ENCODE assay signal across 11 cellular contexts in genomic region chr4:24736066-24736465, GRCh38. TPM values are rescaled to one million over a fixed set of nuclear protein-coding genes. Genes with fewer than 3 reads are reported as not detected.
DNase-seq lines count a peak whose midpoint lies in the region; ATAC-seq, FAIRE-seq and TF ChIP-seq lines count a peak whose summit lies in the region.
"Had no signal": no experiment of that assay in that cellular context is flagged by ENCODE, and none has a peak within 500 bp of the region (broad histone marks: within the 10 kb centered on the region; RNA-seq: fewer than 3 reads in every experiment).

No MANE protein-coding gene starts in this region.

- no peak overlapping the region for H3K18ac ChIP-seq in H9 (ENCODE audit: insufficient read length, low read depth, low read length)

- no peaks in the 10 kb centered on the region for H3K79me2 ChIP-seq in H9 (ENCODE audit: insufficient read depth, low read length)

- H3K23ac ChIP-seq in H9 (ENCODE audit: insufficient read length, low read depth, low read length): no peak overlapping the region

- no peak overlapping the region for H2BK120ac ChIP-seq in H9 (ENCODE audit: low read depth, low read length, poor library complexity, severe bottlenecking)

- H3K36me3 Mint-ChIP-seq in H9 (ENCODE audit: insufficient read depth in 1 of 3, low read depth in 3 of 3): peaks cover 20 to 25% (median 20%) of the 10 kb centered on the region in 3 experiments
- peaks cover 6% of the 10 kb centered on the region for H3K36me3 Mint-ChIP-seq in mesothelial cell of epicardium

- H3K9ac ChIP-seq in H9 (ENCODE audit: extremely low read depth, insufficient read length, low read length) (no peak overlapping the region), adipocyte (ENCODE audit: low read length) (no peak overlapping the region)

- no peak overlapping the region for H2AK5ac ChIP-seq in H9 (ENCODE audit: insufficient read length, low read length)

- H4K8ac ChIP-seq in H9 (replicated peaks; ENCODE audit: insufficient read length, low read depth, low read length): no peak overlapping the region

- H3K36me3 ChIP-seq in adipocyte (ENCODE audit: control insufficient read depth, insufficient read depth, low read length, severe bottlenecking): no peaks in the 10 kb centered on the region
- H3K36me3 ChIP-seq: thoracic aorta had no signal

- no peak for FAIRE-seq in urothelium cell line (lab: Jason Lieb, UNC)

- H3K27me3 Mint-ChIP-seq in H9 (ENCODE audit: low read depth) (peaks cover 5% of the 10 kb centered on the region), mesothelial cell of epicardium (ENCODE audit: low read depth) (no peaks in the 10 kb centered on the region)

- H3K79me1 ChIP-seq in H9 (ENCODE audit: insufficient read depth, low read depth, low read length, poor library complexity, severe bottlenecking): no peaks in the 10 kb centered on the region

- no peak overlapping the region for H3K27ac ChIP-seq in H9 (ENCODE audit: insufficient read length, low read depth, low read length)

- no peak overlapping the region for H3K4ac ChIP-seq in H9 (ENCODE audit: low read depth, low read length)

- H3K23me2 ChIP-seq in H9 (ENCODE audit: insufficient read length, low read depth, low read length, poor library complexity, severe bottlenecking): no peaks in the 10 kb centered on the region

- peaks cover 8% of the 10 kb centered on the region for H3K9me3 ChIP-seq in H9 (ENCODE audit: control insufficient read depth, low read depth, low read length)
- no peaks in the 10 kb centered on the region for H3K9me3 ChIP-seq in adipocyte (ENCODE audit: control insufficient read depth, low read length)
- H3K9me3 ChIP-seq: thoracic aorta had no signal

- no peak overlapping the region for H2BK15ac ChIP-seq in H9 (ENCODE audit: low read depth, low read length)

- WGBS in H9 (ENCODE audit: extremely low coverage, insufficient read length, low lambda C conversion rate): no CpG with 5 or more reads among the region's 5 CpGs

- DNase-seq in AG09319 (ENCODE audit: extremely low read depth, low read depth) (no peak), H9 (peak; percentile 50), adipocyte (ENCODE audit: low read depth) (peak; percentile 12), iPS-NIHi11 (ENCODE audit: low spot score) (peak; percentile 59), mesothelial cell of epicardium (ENCODE audit: low spot score in 2 of 2, unreplicated experiment in 2 of 2) (no peak), urothelium cell line (ENCODE audit: low spot score) (no peak)
- DNase-seq: effector memory CD4-positive, alpha-beta T cell had no signal

- no peak overlapping the region for H4K5ac ChIP-seq in H9 (ENCODE audit: insufficient read length, low read depth, low read length)

- H2BK12ac ChIP-seq in H9 (ENCODE audit: insufficient read length, low read depth, low read length): no peak overlapping the region

- no peak overlapping the region for H3K4me3 ChIP-seq in adipocyte (ENCODE audit: low read length)
- H3K4me3 ChIP-seq: thoracic aorta had no signal

- no peak overlapping the region for H2BK20ac ChIP-seq in H9 (ENCODE audit: low read depth, low read length, poor library complexity, severe bottlenecking)

- peaks cover 0 to 5% of the 10 kb centered on the region in 2 experiments; a peak in 1 of 4 replicates for H3K4me1 Mint-ChIP-seq in H9
- no peaks in the 10 kb centered on the region for H3K4me1 Mint-ChIP-seq in mesothelial cell of epicardium

- H3K27ac Mint-ChIP-seq in H9 (no peak overlapping the region; a peak in 1 of 7 replicates), mesothelial cell of epicardium (no peak overlapping the region)

- no peaks in the 10 kb centered on the region for H3K27me3 ChIP-seq in H9 (ENCODE audit: insufficient read depth, low read length)
- no peaks in the 10 kb centered on the region for H3K27me3 ChIP-seq in adipocyte (replicated peaks; ENCODE audit: control insufficient read depth, insufficient read depth, low read length)

- H3K9me3 Mint-ChIP-seq in H9: peaks cover 25 to 27% of the 10 kb centered on the region in 2 experiments
- H3K9me3 Mint-ChIP-seq in mesothelial cell of epicardium: peaks cover 24% of the 10 kb centered on the region

- H2BK5ac ChIP-seq in H9 (ENCODE audit: insufficient read length, low read length): no peak overlapping the region

- no peaks in the 10 kb centered on the region for H4K20me1 ChIP-seq in H9 (ENCODE audit: control insufficient read depth, insufficient read depth, insufficient read length)

- H4K91ac ChIP-seq in H9 (ENCODE audit: insufficient read length, low read depth, low read length): no peak overlapping the region

- no peak overlapping the region for H3K56ac ChIP-seq in H9 (ENCODE audit: insufficient read length, low read depth, low read length)

- H3K4me3 Mint-ChIP-seq in H9 (no peak overlapping the region), mesothelial cell of epicardium (no peak overlapping the region)

- no peak overlapping the region for H3K14ac ChIP-seq in H9 (ENCODE audit: insufficient read depth, low read length)

- no peak overlapping the region for H3T11ph ChIP-seq in H9 (ENCODE audit: low read length)

- TF ChIP-seq CTCF in AG09319 (IDR thresholded peaks at IDR 0.05; ENCODE audit: low read depth, low read length) (peak; percentile 17), H9 (conservative IDR thresholded peaks at IDR 0.05) (peak; percentile 74), mesothelial cell of epicardium (IDR thresholded peaks at IDR 0.05; ENCODE audit: unreplicated experiment) (no peak)

- H3K4me2 ChIP-seq in H9 (ENCODE audit: insufficient read depth, insufficient read length, low read length): no peak overlapping the region

- H2AFZ ChIP-seq in H9 (ENCODE audit: low read length): no peak overlapping the region

- no peak for ATAC-seq in GM21515 (IDR thresholded peaks at IDR 0.05; ENCODE audit: unreplicated experiment)
- no peak for ATAC-seq in HG02870 (IDR thresholded peaks at IDR 0.05; ENCODE audit: unreplicated experiment)

- H3K4me1 ChIP-seq in H9 (ENCODE audit: insufficient read depth, low read length) (no peaks in the 10 kb centered on the region), adipocyte (ENCODE audit: control insufficient read depth, insufficient read depth, low read length) (peaks cover 22% of the 10 kb centered on the region)

RNA-seq across cellular contexts. Expression of gene SOD3, which starts 59.3 kb away (rescaled TPM):
- total RNA-seq in H9 (2021) (2.9 and 3.3 TPM in 2 replicates), mesothelial cell of epicardium (5.7 to 6.5 TPM (median 5.8 TPM) in 3 replicates)
- total RNA-seq: T-helper 2 cell treated with Interferon-gamma antibody and Interleukin-4, amounts not matched to agents 100 ng/mL and 5 ng/mL, for 36 hours had no signal

Comparison
In these comparisons a context has a peak if more than half of its experiments do, and no peak if none do; other contexts are left out.
1. DNase-seq: peak in H9 (single experiment), adipocyte (single experiment) and iPS-NIHi11 (single experiment); none in AG09319 (single experiment), mesothelial cell of epicardium (0 of 2) and urothelium cell line (single experiment).